Comparison of ENCODE assay signal across 14 cellular contexts in genomic region chr2:54858021-54858681, GRCh38.
DNase-seq lines count a peak whose midpoint lies in the region; ATAC-seq and TF ChIP-seq lines count a peak whose summit lies in the region.
"Had no signal": no experiment of that assay in that cellular context is flagged by ENCODE, and none has a peak within 500 bp of the region (broad histone marks: within the 10 kb centered on the region; RNA-seq: fewer than 3 reads in every experiment).

No MANE protein-coding gene starts in this region.

- H3K27me3 ChIP-seq in MG63 (no peaks in the 10 kb centered on the region), brain microvascular endothelial cell (replicated peaks) (no peaks in the 10 kb centered on the region)

- peak; percentile 47 for DNase-seq in Daoy (ENCODE audit: low read depth)
- DNase-seq in MG63 = peak; percentile 86
- DNase-seq in brain microvascular endothelial cell = peak; percentile 81
- DNase-seq in left lobe of liver (ENCODE audit: low spot score) = no peak
- DNase-seq in activated CD4-positive, alpha-beta T cell treated with anti-CD3 and anti-CD28 coated beads, Interleukin-2, amount 50 U/mL, for 4 hours = no peak
- DNase-seq in GM20000 (ENCODE audit: low spot score) = no peak
- DNase-seq: activated CD4-positive, alpha-beta T cell treated with anti-CD3 and anti-CD28 coated beads, Interleukin-2, amount 50 U/mL, for 48 hours; activated naive CD8-positive, alpha-beta T cell treated with anti-CD3 and anti-CD28 coated beads, Interleukin-2, amount 50 U/mL, for 24 hours; NCI-H2107; NCI-H69; SK-N-SH had no signal

- ATAC-seq in left lobe of liver (peak; percentile 90), HG02870 (IDR thresholded peaks at IDR 0.05; ENCODE audit: unreplicated experiment) (no peak), GM18502 (IDR thresholded peaks at IDR 0.05; ENCODE audit: poor library complexity, unreplicated experiment) (no peak)
- ATAC-seq: activated naive CD8-positive, alpha-beta T cell treated with anti-CD3 and anti-CD28 coated beads, Interleukin-2, amount 50 U/mL, for 24 hours had no signal

- in situ Hi-C loops in brain microvascular endothelial cell (cut with HindIII; ENCODE audit: low pct_ligation_motif_present, low sequenced_read_pairs) = no loop called here

- H3K36me3 ChIP-seq in MG63 (no peaks in the 10 kb centered on the region), brain microvascular endothelial cell (replicated peaks) (no peaks in the 10 kb centered on the region)

- H3K27ac ChIP-seq in brain microvascular endothelial cell = no peak overlapping the region

- H3K9me3 ChIP-seq in MG63 = no peaks in the 10 kb centered on the region
- H3K9me3 ChIP-seq: Caco-2, SK-N-SH had no signal

- H3K4me3 ChIP-seq in MG63 (no peak overlapping the region), brain microvascular endothelial cell (ENCODE audit: low read depth, low read length) (no peak overlapping the region)

- TF ChIP-seq CTCF in brain microvascular endothelial cell (IDR thresholded peaks at IDR 0.05; ENCODE audit: low read depth, low read length, missing control alignments) (no peak), GM20000 (IDR thresholded peaks at IDR 0.05; ENCODE audit: extremely low read depth, missing control alignments) (no peak)

Comparison
In these comparisons a context has a peak if more than half of its experiments do, and no peak if none do; other contexts are left out.
1. DNase-seq: peak in Daoy (single experiment), MG63 (single experiment) and brain microvascular endothelial cell (single experiment); none in left lobe of liver (single experiment), activated CD4-positive, alpha-beta T cell treated with anti-CD3 and anti-CD28 coated beads, Interleukin-2, amount 50 U/mL, for 4 hours (0 of 2) and GM20000 (single experiment).